Comparison of ENCODE assay signal across 14 cellular contexts in genomic region chr12:6974180-6974579, GRCh38. TPM values are rescaled to one million over a fixed set of nuclear protein-coding genes. Genes with fewer than 3 reads are reported as not detected.
DNase-seq lines count a peak whose midpoint lies in the region; ATAC-seq, FAIRE-seq and TF ChIP-seq lines count a peak whose summit lies in the region.
"Had no signal": no experiment of that assay in that cellular context is flagged by ENCODE, and none has a peak within 500 bp of the region (broad histone marks: within the 10 kb centered on the region; RNA-seq: fewer than 3 reads in every experiment).

No MANE protein-coding gene starts in this region.

- peak overlapping the region; percentile 30; the same call in 1 of the 2 replicates for H3K27ac ChIP-seq in 22Rv1
- H3K27ac ChIP-seq in A673 (ENCODE audit: low read depth, low read length, poor library complexity, severe bottlenecking): peak overlapping the region; percentile 17

- H3K9me3 Mint-ChIP-seq in activated CD8-positive, alpha-beta T cell treated with anti-CD3 and anti-CD28 coated beads for 36 hours: no peaks in the 10 kb centered on the region

- POLR2A ChIA-PET in A673 (lab: Charles Lee; ENCODE audit: low non-redundant PET): no interaction called here
- POLR2A ChIA-PET in activated CD8-positive, alpha-beta T cell treated with anti-CD3 and anti-CD28 coated beads for 36 hours (lab: Charles Lee): interaction anchor here (0.6 to 11.2 kb wide), 13 partner anchors 10 to 187 kb away, joined by 3 to 198 read pairs (median 3); partner anchors contain the start of genes C12orf57, LPCAT3 and RNU7-1

- ATAC-seq in activated CD8-positive, alpha-beta T cell treated with anti-CD3 and anti-CD28 coated beads for 36 hours: no peak

- peaks cover 61% of the 10 kb centered on the region for H3K36me3 ChIP-seq in A673 (ENCODE audit: insufficient read depth, low read length, poor library complexity, severe bottlenecking)

- H3K4me1 Mint-ChIP-seq in activated CD8-positive, alpha-beta T cell treated with anti-CD3 and anti-CD28 coated beads for 36 hours (ENCODE audit: low read depth): peaks cover 36% of the 10 kb centered on the region

- H3K27me3 ChIP-seq in A673 (replicated peaks; ENCODE audit: insufficient read depth, low read depth, low read length, poor library complexity): no peaks in the 10 kb centered on the region
- H3K27me3 ChIP-seq: BLaER1 treated with 17β-estradiol and CSF1 and Interleukin-3, amounts not matched to agents 10 nM and 100 nM had no signal

- TF ChIP-seq CTCF in 22Rv1 (IDR thresholded peaks at IDR 0.05) (no peak), A673 (conservative IDR thresholded peaks at IDR 0.05; ENCODE audit: low read depth, low read length) (no peak)
- no peak for TF ChIP-seq CTCF in activated CD8-positive, alpha-beta T cell treated with anti-CD3 and anti-CD28 coated beads for 36 hours (IDR thresholded peaks at IDR 0.05)

- H3K27me3 Mint-ChIP-seq in activated CD8-positive, alpha-beta T cell treated with anti-CD3 and anti-CD28 coated beads for 36 hours: no peaks in the 10 kb centered on the region

- no peak overlapping the region for H3K4me3 ChIP-seq in A673 (ENCODE audit: low read depth, low read length, poor library complexity, severe bottlenecking)
- H3K4me3 ChIP-seq: BLaER1 treated with 17β-estradiol and CSF1 and Interleukin-3, amounts not matched to agents 10 nM and 100 nM had no signal

- no peaks in the 10 kb centered on the region for H3K9me3 ChIP-seq in A673 (ENCODE audit: low read depth, low read length, poor library complexity, severe bottlenecking)
- H3K9me3 ChIP-seq: BLaER1 treated with 17β-estradiol and CSF1 and Interleukin-3, amounts not matched to agents 10 nM and 100 nM had no signal

- no TSS peak for BruUV-seq in A673 (replicated peaks; lab: Mats Ljungman, UMichigan)

- CTCF ChIA-PET in A673 (lab: Charles Lee): no interaction called here
- CTCF ChIA-PET in activated CD8-positive, alpha-beta T cell treated with anti-CD3 and anti-CD28 coated beads for 36 hours (lab: Charles Lee): interaction anchor here (1.4 to 1.9 kb wide), 3 partner anchors 10 to 140 kb away, joined by 4 to 7 read pairs (median 6); partner anchors contain the start of gene LPCAT3

- H3K36me3 Mint-ChIP-seq in activated CD8-positive, alpha-beta T cell treated with anti-CD3 and anti-CD28 coated beads for 36 hours (ENCODE audit: low read depth): peaks cover 76% of the 10 kb centered on the region

- no peak for DNase-seq in A673 (ENCODE audit: low spot score)
- no peak for DNase-seq in activated CD8-positive, alpha-beta T cell treated with anti-CD3 and anti-CD28 coated beads for 36 hours
- DNase-seq in mesenteric fat pad (ENCODE audit: low spot score): peak; percentile 51
- no peak for DNase-seq in activated gamma-delta T cell (lab: John Stamatoyannopoulos, UW)
- DNase-seq in SW 1271 (lab: John Stamatoyannopoulos, UW): no peak
- no peak for DNase-seq in frontal cortex (ENCODE audit: low spot score in 2 of 2)
- DNase-seq: IMR-90, MV-4-11, NCI-H1417 treated with DMSO at 0.1 percent for 48 hours, NCI-H2029 treated with DMSO at 0.1 percent for 48 hours, NCI-H510A treated with DMSO at 0.1 percent for 48 hours had no signal

- H3K4me3 Mint-ChIP-seq in activated CD8-positive, alpha-beta T cell treated with anti-CD3 and anti-CD28 coated beads for 36 hours: no peak overlapping the region

- peak overlapping the region; percentile 76 for H3K27ac Mint-ChIP-seq in activated CD8-positive, alpha-beta T cell treated with anti-CD3 and anti-CD28 coated beads for 36 hours

- H3K4me1 ChIP-seq in A673 (ENCODE audit: insufficient read depth, low read length, poor library complexity, severe bottlenecking): peaks cover 12% of the 10 kb centered on the region

- intact Hi-C loops in A673 (cut with micrococcal nuclease; ENCODE audit: unreplicated experiment): no loop called here
- intact Hi-C loops in activated CD8-positive, alpha-beta T cell treated with anti-CD3 and anti-CD28 coated beads for 36 hours (cut with micrococcal nuclease): no loop called here

- no peak for FAIRE-seq in frontal cortex (lab: Jason Lieb, UNC)
- FAIRE-seq: H54 had no signal

RNA-seq across cellular contexts. Expression of gene EMG1, which starts 3.5 kb away (rescaled TPM):
- total RNA-seq in A673 (2021) (83.0 and 92.3 TPM in 2 replicates), mesenteric fat pad (44.3 TPM), frontal cortex (22.4 TPM)
- total RNA-seq in activated CD8-positive, alpha-beta T cell treated with anti-CD3 and anti-CD28 coated beads for 36 hours: 10 to 100 TPM; 88.6 to 97.8 TPM

RNA-seq across cellular contexts. Expression of gene PHB2, which starts 3.7 kb away (rescaled TPM):
- 340 and 351 TPM in 2 replicates for total RNA-seq in A673 (2021)
- 100 to 1,000 TPM; 419 to 428 TPM for total RNA-seq in activated CD8-positive, alpha-beta T cell treated with anti-CD3 and anti-CD28 coated beads for 36 hours
- 143 TPM for total RNA-seq in mesenteric fat pad
- total RNA-seq in frontal cortex: 175 TPM

RNA-seq across cellular contexts. Expression of gene PTPN6, which starts 23.0 kb away (rescaled TPM):
- total RNA-seq in A673 (2021) (2.3 and 3.3 TPM in 2 replicates), mesenteric fat pad (47.2 TPM), frontal cortex (1.6 TPM)
- total RNA-seq in activated CD8-positive, alpha-beta T cell treated with anti-CD3 and anti-CD28 coated beads for 36 hours: 100 to 1,000 TPM; 485 to 489 TPM

RNA-seq across cellular contexts. Expression of gene C12orf57, which starts 30.4 kb away (rescaled TPM):
- 226 and 260 TPM in 2 replicates for total RNA-seq in A673 (2021)
- total RNA-seq in activated CD8-positive, alpha-beta T cell treated with anti-CD3 and anti-CD28 coated beads for 36 hours: 100 to 1,000 TPM; 226 to 244 TPM
- total RNA-seq in mesenteric fat pad: 125 TPM
- 322 TPM for total RNA-seq in frontal cortex

RNA-seq across cellular contexts. Expression of gene RNU7-1, which starts 30.6 kb away (rescaled TPM):
- total RNA-seq in A673 (2021): not detected in 2 replicates
- not detected for total RNA-seq in activated CD8-positive, alpha-beta T cell treated with anti-CD3 and anti-CD28 coated beads for 36 hours
- not detected for total RNA-seq in mesenteric fat pad
- total RNA-seq in frontal cortex: not detected
- total RNA-seq: IMR-90 had no signal

Comparison
In these comparisons a context has a peak if more than half of its experiments do, and no peak if none do; other contexts are left out.
1. RNA of gene PTPN6, which starts 23.0 kb away (total RNA-seq): 485 to 489 TPM in activated CD8-positive, alpha-beta T cell treated with anti-CD3 and anti-CD28 coated beads for 36 hours and 47.2 TPM in mesenteric fat pad (single experiment); 2.3 to 3.3 TPM in A673 and 1.6 TPM in frontal cortex (single experiment); every median in the first group is over 10 times any median in the second.